ENCODE assay signal across 30 cellular contexts in genomic region chr2:221715783-221716386, GRCh38.
DNase-seq lines count a peak whose midpoint lies in the region; ATAC-seq, FAIRE-seq and TF ChIP-seq lines count a peak whose summit lies in the region.
"Had no signal": no experiment of that assay in that cellular context is flagged by ENCODE, and none has a peak within 500 bp of the region (broad histone marks: within the 10 kb centered on the region; RNA-seq: fewer than 3 reads in every experiment).

No MANE protein-coding gene starts in this region.

- H3K27me3 Mint-ChIP-seq in Caco-2 (ENCODE audit: insufficient read depth, unreplicated experiment) (no peaks in the 10 kb centered on the region), astrocyte (ENCODE audit: low read depth, unreplicated experiment) (peaks cover 8% of the 10 kb centered on the region), neural progenitor cell (ENCODE audit: insufficient read depth, low read depth) (no peaks in the 10 kb centered on the region)
- H3K27me3 Mint-ChIP-seq: activated CD4-positive, alpha-beta T cell treated with anti-CD3 and anti-CD28 coated beads, Interleukin-2, amount 10 ng/mL, durations not matched to agents 7 days and 5 days; activated naive CD8-positive, alpha-beta T cell treated with anti-CD3 and anti-CD28 coated beads, Interleukin-2, amount 50 U/mL, for 24 hours; activated T-cell treated with anti-CD3 and anti-CD28 coated beads, Interleukin-2, amount 50 U/mL, for 24 hours; central memory CD8-positive, alpha-beta T cell had no signal

- in situ Hi-C loops in IMR-90 (cut with MboI; ENCODE audit: low sequenced_read_pairs) = no loop called here

- no peaks in the 10 kb centered on the region for H3K79me1 ChIP-seq in IMR-90 (ENCODE audit: low read depth in 1 of 2, low read length in 2 of 2)

- H3K9me3 ChIP-seq in Caco-2 (no peaks in the 10 kb centered on the region; the same call in 1 of the 2 replicates), IMR-90 (ENCODE audit: control insufficient read depth, insufficient read depth, low read length) (no peaks in the 10 kb centered on the region), astrocyte (ENCODE audit: insufficient read depth, low read depth, low read length) (no peaks in the 10 kb centered on the region), neural progenitor cell (ENCODE audit: low read depth) (no peaks in the 10 kb centered on the region)
- H3K9me3 ChIP-seq: esophagus squamous epithelium, tibial nerve had no signal

- no peak overlapping the region for H3K14ac ChIP-seq in IMR-90 (replicated peaks; ENCODE audit: low read depth, low read length)

- H4K91ac ChIP-seq in IMR-90 (ENCODE audit: insufficient read depth, low read depth, low read length) = no peak overlapping the region

- H3K27ac ChIP-seq in IMR-90 (ENCODE audit: insufficient read depth, low read length) = no peak overlapping the region
- H3K27ac ChIP-seq in astrocyte (ENCODE audit: low read depth, low read length) = no peak overlapping the region
- no peak overlapping the region for H3K27ac ChIP-seq in neural progenitor cell
- H3K27ac ChIP-seq: esophagus squamous epithelium, skin epidermis, tibial nerve had no signal

- no peak overlapping the region for H4K5ac ChIP-seq in IMR-90 (ENCODE audit: low read depth, low read length)

- POLR2A ChIA-PET in Caco-2 (lab: Charles Lee) (no interaction called here), IMR-90 (lab: Charles Lee; ENCODE audit: unreplicated experiment) (no interaction called here)

- DNase-seq in Caco-2 (peak; percentile 40 to 42), IMR-90 (no peak), astrocyte (ENCODE audit: low read depth) (peak; percentile 23), neural progenitor cell (ENCODE audit: low spot score) (no peak), NCI-H187 treated with DMSO at 0.1 percent for 48 hours (lab: John Stamatoyannopoulos, UW) (no peak), Ammon's horn (ENCODE audit: low spot score) (no peak)
- DNase-seq: activated CD4-positive, alpha-beta T cell treated with anti-CD3 and anti-CD28 coated beads, Interleukin-2, amount 10 ng/mL, durations not matched to agents 7 days and 5 days; activated gamma-delta T cell treated with Interleukin-2 at 50 U/mL for 16 hours; activated naive CD8-positive, alpha-beta T cell treated with anti-CD3 and anti-CD28 coated beads, Interleukin-2, amount 50 U/mL, for 24 hours; activated T-cell treated with anti-CD3 and anti-CD28 coated beads, Interleukin-2, amount 50 U/mL, for 24 hours; C1 segment of cervical spinal cord; Calu3; esophagus squamous epithelium; left ventricle myocardium superior; naive thymus-derived CD4-positive, alpha-beta T cell; NCI-H1105; NCI-H2029 treated with DMSO at 0.1 percent for 48 hours; NCI-H446; NK-92 treated with Interleukin-12 subunit alpha and Interleukin-12 subunit beta, amount 100 ng/mL, for 24 hours; occipital lobe; SHP77; stimulated activated CD4-positive, alpha-beta T cell treated with anti-CD3 and anti-CD28 coated beads, Interleukin-2, amount 100 ng/mL, for 24 hours had no signal

- no peak overlapping the region for H2BK15ac ChIP-seq in IMR-90 (ENCODE audit: low read depth, low read length)

- H4K20me1 ChIP-seq in IMR-90 (ENCODE audit: insufficient read depth, low read length) (no peaks in the 10 kb centered on the region), astrocyte (ENCODE audit: insufficient read depth, low read length) (no peaks in the 10 kb centered on the region), neural progenitor cell (ENCODE audit: low read depth) (no peaks in the 10 kb centered on the region)

- no peak overlapping the region for H2BK5ac ChIP-seq in IMR-90 (ENCODE audit: low read depth, low read length, poor library complexity, severe bottlenecking)

- H3K9ac ChIP-seq in IMR-90 (ENCODE audit: low read depth, low read length) = no peak overlapping the region
- H3K9ac ChIP-seq in astrocyte (ENCODE audit: low read length) = no peak overlapping the region
- no peak overlapping the region for H3K9ac ChIP-seq in neural progenitor cell

- H3K27me3 ChIP-seq in Caco-2 (replicated peaks; ENCODE audit: control insufficient read depth, insufficient read depth, low read length) (no peaks in the 10 kb centered on the region), IMR-90 (ENCODE audit: control insufficient read depth, insufficient read depth, low read length) (no peaks in the 10 kb centered on the region), astrocyte (ENCODE audit: insufficient read depth, low read length) (no peaks in the 10 kb centered on the region), neural progenitor cell (no peaks in the 10 kb centered on the region)
- H3K27me3 ChIP-seq: esophagus squamous epithelium, tibial nerve had no signal

- FAIRE-seq in astrocyte (lab: Jason Lieb, UNC) = no peak
- FAIRE-seq: endometrium, GM12891, islet of Langerhans had no signal

- H3K27ac Mint-ChIP-seq in Caco-2 (ENCODE audit: unreplicated experiment) (peak overlapping the region; percentile 93), astrocyte (ENCODE audit: unreplicated experiment) (peak overlapping the region; percentile 68), neural progenitor cell (no peak overlapping the region)
- H3K27ac Mint-ChIP-seq: activated CD4-positive, alpha-beta T cell treated with anti-CD3 and anti-CD28 coated beads, Interleukin-2, amount 10 ng/mL, durations not matched to agents 7 days and 5 days; activated naive CD8-positive, alpha-beta T cell treated with anti-CD3 and anti-CD28 coated beads, Interleukin-2, amount 50 U/mL, for 24 hours; activated T-cell treated with anti-CD3 and anti-CD28 coated beads, Interleukin-2, amount 50 U/mL, for 24 hours; naive thymus-derived CD4-positive, alpha-beta T cell; T-helper 2 cell treated with Interferon-gamma antibody and Interleukin-4, amounts not matched to agents 5 μg/mL and 100 μg/mL, for 36 hours had no signal

- H3K4me3 ChIP-seq in Caco-2 (ENCODE audit: low read depth, low read length) = no peak overlapping the region
- no peak overlapping the region for H3K4me3 ChIP-seq in IMR-90 (ENCODE audit: insufficient read depth, low read depth, low read length)
- H3K4me3 ChIP-seq in astrocyte (ENCODE audit: insufficient read depth, low read depth, low read length) = no peak overlapping the region
- no peak overlapping the region for H3K4me3 ChIP-seq in neural progenitor cell
- H3K4me3 ChIP-seq: esophagus squamous epithelium, skin epidermis, tibial nerve had no signal

- no peak overlapping the region for H2AFZ ChIP-seq in IMR-90 (replicated peaks; ENCODE audit: low read length, poor library complexity)
- H2AFZ ChIP-seq in astrocyte (ENCODE audit: low read depth, low read length) = no peak overlapping the region
- no peak overlapping the region for H2AFZ ChIP-seq in neural progenitor cell (replicated peaks)

- TF ChIP-seq CTCF in Caco-2 (IDR thresholded peaks at IDR 0.05; ENCODE audit: insufficient read depth in 1 of 2, low read depth in 1 of 2, low read length in 1 of 2, severe bottlenecking in 1 of 2, unreplicated experiment in 1 of 2) (no peak), IMR-90 (conservative IDR thresholded peaks at IDR 0.05; ENCODE audit: low read depth, low read length) (no peak), astrocyte (IDR thresholded peaks at IDR 0.05; ENCODE audit: insufficient read depth, low read depth, low read length) (no peak), neural progenitor cell (IDR thresholded peaks at IDR 0.05) (no peak)

- H3K36me3 ChIP-seq in Caco-2 (ENCODE audit: control insufficient read depth, insufficient read depth, low read length) (no peaks in the 10 kb centered on the region), IMR-90 (ENCODE audit: control insufficient read depth, insufficient read depth, low read length) (no peaks in the 10 kb centered on the region), astrocyte (ENCODE audit: insufficient read depth, low read length) (no peaks in the 10 kb centered on the region), neural progenitor cell (no peaks in the 10 kb centered on the region)
- H3K36me3 ChIP-seq: esophagus squamous epithelium, tibial nerve had no signal

- H3K23ac ChIP-seq in IMR-90 (ENCODE audit: low read depth, low read length) = no peak overlapping the region

- H2AK9ac ChIP-seq in IMR-90 (replicated peaks; ENCODE audit: low read depth, low read length, poor library complexity) = no peak overlapping the region

- no peaks in the 10 kb centered on the region for H3K9me1 ChIP-seq in IMR-90 (ENCODE audit: insufficient read depth, low read length)

- no peak for TF ChIP-seq RAD21 in IMR-90 (IDR thresholded peaks at IDR 0.05; ENCODE audit: low read length)

- H3K4me1 Mint-ChIP-seq in Caco-2 (ENCODE audit: low read depth, unreplicated experiment) (peaks cover 51% of the 10 kb centered on the region), astrocyte (ENCODE audit: low read depth, unreplicated experiment) (peaks cover 23% of the 10 kb centered on the region), neural progenitor cell (peaks cover 9% of the 10 kb centered on the region)
- H3K4me1 Mint-ChIP-seq: activated CD4-positive, alpha-beta T cell treated with anti-CD3 and anti-CD28 coated beads, Interleukin-2, amount 10 ng/mL, durations not matched to agents 7 days and 5 days; activated naive CD8-positive, alpha-beta T cell treated with anti-CD3 and anti-CD28 coated beads, Interleukin-2, amount 50 U/mL, for 24 hours; central memory CD8-positive, alpha-beta T cell; naive thymus-derived CD4-positive, alpha-beta T cell had no signal

- H3K18ac ChIP-seq in IMR-90 (ENCODE audit: low read depth, low read length) = no peak overlapping the region

- CTCF ChIA-PET in Caco-2 (lab: Charles Lee) (no interaction called here), IMR-90 (lab: Yijun Ruan, JAX) (interaction anchor here (0.6 kb wide), 1 partner anchor 66 kb away, joined by 5 read pairs; no protein-coding TSS in a partner anchor)

- no peak overlapping the region for H4K8ac ChIP-seq in IMR-90 (ENCODE audit: low read depth in 2 of 2, low read length in 2 of 2)

- TSS peak; percentile 47 for BruUV-seq in Caco-2 (replicated peaks; lab: Mats Ljungman, UMichigan)
- no TSS peak for BruUV-seq in IMR-90 (replicated peaks; lab: Mats Ljungman, UMichigan)

- no peak overlapping the region for H2BK20ac ChIP-seq in IMR-90 (ENCODE audit: low read depth, low read length)

- no peak overlapping the region for H2BK120ac ChIP-seq in IMR-90 (ENCODE audit: low read depth, low read length)

- dilution Hi-C loops in IMR-90 (cut with HindIII; ENCODE audit: low sequenced_read_pairs, unreplicated experiment) = no loop called here

- H3K4me2 ChIP-seq in IMR-90 (ENCODE audit: low read depth, low read length) = no peak overlapping the region
- peak overlapping the region; percentile 43 for H3K4me2 ChIP-seq in astrocyte (ENCODE audit: low read length)
- H3K4me2 ChIP-seq in neural progenitor cell = peak overlapping the region; percentile 40

- no peaks in the 10 kb centered on the region for H3F3A ChIP-seq in neural progenitor cell (ENCODE audit: low read depth)

- no peak overlapping the region for H3K4ac ChIP-seq in IMR-90 (ENCODE audit: low read depth, low read length)

- ATAC-seq in IMR-90 (ENCODE audit: low read depth) = no peak
- no peak for ATAC-seq in HG03039 (IDR thresholded peaks at IDR 0.05; ENCODE audit: unreplicated experiment)
- ATAC-seq: activated naive CD8-positive, alpha-beta T cell treated with anti-CD3 and anti-CD28 coated beads, Interleukin-2, amount 50 U/mL, for 24 hours; left ventricle myocardium superior; naive thymus-derived CD4-positive, alpha-beta T cell had no signal

- no CpG with 5 or more reads among the region's 4 CpGs for WGBS in IMR-90 (ENCODE audit: extremely low coverage in 2 of 2, insufficient read length in 1 of 2), 2 experiments

- H3K56ac ChIP-seq in IMR-90 (ENCODE audit: extremely low read depth, insufficient read depth, low read length) = no peak overlapping the region

- intact Hi-C loops in Caco-2 (cut with micrococcal nuclease; ENCODE audit: unreplicated experiment) = loop anchor here (1.0 to 10.0 kb wide), 5 partner anchors 15 to 261 kb away; no protein-coding TSS in a partner anchor
- intact Hi-C loops in IMR-90 (cut with micrococcal nuclease) = loop anchor here (2.0 kb wide), 1 partner anchor 17 kb away; no protein-coding TSS in a partner anchor

- no peak for TF ChIP-seq POLR2A in IMR-90 (IDR thresholded peaks at IDR 0.05; ENCODE audit: low read depth, low read length)

- H3K4me3 Mint-ChIP-seq in Caco-2 (ENCODE audit: unreplicated experiment) (peak overlapping the region; percentile 57), astrocyte (ENCODE audit: unreplicated experiment) (no peak overlapping the region), neural progenitor cell (no peak overlapping the region)
- H3K4me3 Mint-ChIP-seq: activated CD4-positive, alpha-beta T cell treated with anti-CD3 and anti-CD28 coated beads, Interleukin-2, amount 10 ng/mL, durations not matched to agents 7 days and 5 days; activated naive CD8-positive, alpha-beta T cell treated with anti-CD3 and anti-CD28 coated beads, Interleukin-2, amount 50 U/mL, for 24 hours; activated T-cell treated with anti-CD3 and anti-CD28 coated beads, Interleukin-2, amount 50 U/mL, for 24 hours; central memory CD8-positive, alpha-beta T cell; naive thymus-derived CD4-positive, alpha-beta T cell; T-helper 2 cell treated with Interferon-gamma antibody and Interleukin-4, amounts not matched to agents 5 μg/mL and 100 μg/mL, for 36 hours had no signal

- H3K4me1 ChIP-seq in Caco-2 (peaks cover 50% of the 10 kb centered on the region), IMR-90 (ENCODE audit: control insufficient read depth, insufficient read depth, low read length) (no peaks in the 10 kb centered on the region), astrocyte (ENCODE audit: insufficient read depth, low read length) (peaks cover 17% of the 10 kb centered on the region), neural progenitor cell (peaks cover 19% of the 10 kb centered on the region)
- H3K4me1 ChIP-seq: esophagus squamous epithelium, tibial nerve had no signal

- H2AK5ac ChIP-seq in IMR-90 (ENCODE audit: low read depth, low read length) = no peak overlapping the region

- H3K36me3 Mint-ChIP-seq in Caco-2 (ENCODE audit: insufficient read depth, unreplicated experiment) = peaks cover 5% of the 10 kb centered on the region
- H3K36me3 Mint-ChIP-seq in astrocyte (ENCODE audit: low read depth, unreplicated experiment) = no peaks in the 10 kb centered on the region
- no peaks in the 10 kb centered on the region for H3K36me3 Mint-ChIP-seq in neural progenitor cell
- H3K36me3 Mint-ChIP-seq: naive thymus-derived CD4-positive, alpha-beta T cell had no signal

- H3K9me3 Mint-ChIP-seq in Caco-2 (ENCODE audit: unreplicated experiment) (peaks cover 17% of the 10 kb centered on the region), astrocyte (ENCODE audit: unreplicated experiment) (no peaks in the 10 kb centered on the region), neural progenitor cell (no peaks in the 10 kb centered on the region)
- H3K9me3 Mint-ChIP-seq: activated CD4-positive, alpha-beta T cell treated with anti-CD3 and anti-CD28 coated beads, Interleukin-2, amount 10 ng/mL, durations not matched to agents 7 days and 5 days; T-helper 2 cell treated with Interferon-gamma antibody and Interleukin-4, amounts not matched to agents 5 μg/mL and 100 μg/mL, for 36 hours had no signal

- no peaks in the 10 kb centered on the region for H3K79me2 ChIP-seq in astrocyte (ENCODE audit: insufficient read depth, low read length)
- no peaks in the 10 kb centered on the region for H3K79me2 ChIP-seq in neural progenitor cell (ENCODE audit: low read depth)

Comparison
In these comparisons a context has a peak if more than half of its experiments do, and no peak if none do; other contexts are left out.
1. DNase-seq: peak in Caco-2 (2 of 2) and astrocyte (single experiment); none in IMR-90 (single experiment), neural progenitor cell (single experiment), NCI-H187 treated with DMSO at 0.1 percent for 48 hours (single experiment) and Ammon's horn (single experiment).